ENCODE assay signal across 1 cellular context in genomic region chr6:166017032-166017635, GRCh38.
TF ChIP-seq lines count a peak whose summit lies in the region.

No MANE protein-coding gene starts in this region.

TF ChIP-seq in HEK293, 187 proteins besides CTCF, POLR2A, EP300 and RAD21 (continued from another document):
- TF ChIP-seq ZNF518A (tag by site-specific recombination; conservative IDR thresholded peaks at IDR 0.05; ENCODE audit: low read depth) = no peak
- peak; percentile 99 for TF ChIP-seq SETDB1 (IDR thresholded peaks at IDR 0.05; ENCODE audit: insufficient read length, low read length)
- no peak for TF ChIP-seq ZNF362 (tag by site-specific recombination; IDR thresholded peaks at IDR 0.05)
- TF ChIP-seq ZNF354C (tag by site-specific recombination; IDR thresholded peaks at IDR 0.05; ENCODE audit: borderline replicate concordance, low read depth) = no peak
- no peak for TF ChIP-seq TSHZ1 (tag by site-specific recombination; IDR thresholded peaks at IDR 0.05; ENCODE audit: borderline replicate concordance)
- TF ChIP-seq ZNF426 (tag by site-specific recombination; IDR thresholded peaks at IDR 0.05) = no peak
- TF ChIP-seq PRDM4 (tag by site-specific recombination; IDR thresholded peaks at IDR 0.05) = no peak
- TF ChIP-seq ZNF624 (tag by site-specific recombination; IDR thresholded peaks at IDR 0.05) = no peak
- no peak for TF ChIP-seq ZNF311 (tag by site-specific recombination; IDR thresholded peaks at IDR 0.05; ENCODE audit: borderline replicate concordance)
- no peak for TF ChIP-seq ZNF292 (tag by site-specific recombination; IDR thresholded peaks at IDR 0.05; ENCODE audit: borderline replicate concordance, low read depth)
- TF ChIP-seq TRIM28 (IDR thresholded peaks at IDR 0.05; ENCODE audit: borderline replicate concordance, low read length) = no peak
- TF ChIP-seq ZBTB20 (tag by site-specific recombination; IDR thresholded peaks at IDR 0.05) = no peak
- TF ChIP-seq ZNF521 (tag by site-specific recombination; IDR thresholded peaks at IDR 0.05) = no peak
- TF ChIP-seq ZNF76 (tag by site-specific recombination; IDR thresholded peaks at IDR 0.05; ENCODE audit: borderline replicate concordance, low read depth) = no peak
- TF ChIP-seq KLF17 (tag by site-specific recombination; IDR thresholded peaks at IDR 0.05) = no peak
- no peak for TF ChIP-seq ZNF610 (tag by site-specific recombination; IDR thresholded peaks at IDR 0.05; ENCODE audit: borderline replicate concordance)
- TF ChIP-seq ZNF626 (tag by site-specific recombination; IDR thresholded peaks at IDR 0.05) = peak; percentile 56; the same call in 1 of the 2 replicates
- peak; percentile 91 for TF ChIP-seq ZNF280D (tag by site-specific recombination; IDR thresholded peaks at IDR 0.05)
- no peak for TF ChIP-seq PATZ1 (tag by site-specific recombination; IDR thresholded peaks at IDR 0.05)
TF ChIP-seq in HEK293: peak in this region for 3.
